In the genomic region with DNA sequence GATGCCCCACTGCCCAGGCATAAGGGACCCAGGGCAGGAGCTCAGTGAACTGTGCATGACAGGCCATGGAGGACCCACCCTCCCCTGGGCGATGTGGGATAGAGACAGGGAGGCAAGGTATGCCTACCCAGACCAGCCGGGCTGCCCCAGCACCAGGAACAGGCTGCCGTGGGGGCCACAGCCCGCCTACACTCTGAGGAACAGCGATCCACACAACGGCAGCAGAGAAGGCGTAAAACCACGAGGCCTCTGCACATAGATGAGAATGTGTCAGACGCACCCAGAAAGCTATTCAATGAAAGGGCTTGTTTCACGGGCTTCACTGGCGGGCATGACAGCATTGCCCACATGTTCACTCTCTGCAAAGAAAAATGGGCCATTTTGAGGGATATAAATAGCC, we compare ENCODE assay signal across 9 cellular contexts. TPM values are rescaled to one million over a fixed set of nuclear protein-coding genes. Genes with fewer than 3 reads are reported as not detected.
DNase-seq lines count a peak whose midpoint lies in the region; ATAC-seq and TF ChIP-seq lines count a peak whose summit lies in the region.
"Had no signal": no experiment of that assay in that cellular context is flagged by ENCODE, and none has a peak within 500 bp of the region (broad histone marks: within the 10 kb centered on the region; RNA-seq: fewer than 3 reads in every experiment).

No MANE protein-coding gene starts in this region.

- intact Hi-C loops in posterior vena cava (cut with DNase I) (no loop called here), esophagus muscularis mucosa (cut with DNase I) (loop anchor here (10.0 kb wide), 1 partner anchor 46 kb away; a partner anchor contains a TSS)

- WGBS in esophagus muscularis mucosa = 88% methylated on average over 11 of the region's 11 CpGs

- no peak for TF ChIP-seq CTCF in GM10266 (IDR thresholded peaks at IDR 0.05; ENCODE audit: control insufficient read depth, insufficient read depth, low read depth, missing control alignments)
- no peak for TF ChIP-seq CTCF in esophagus muscularis mucosa (IDR thresholded peaks at IDR 0.05)

- ATAC-seq in HG02678 (IDR thresholded peaks at IDR 0.05; ENCODE audit: unreplicated experiment) (no peak), GM21786 (IDR thresholded peaks at IDR 0.05; ENCODE audit: unreplicated experiment) (no peak)

- H3K4me3 ChIP-seq in esophagus muscularis mucosa = no peak overlapping the region

- DNase-seq in GM10266 (ENCODE audit: extremely low spot score) (peak; percentile 69), RPMI7951 (ENCODE audit: low read depth) (peak; percentile 23), posterior vena cava (ENCODE audit: low spot score) (peak; percentile 50), esophagus muscularis mucosa (ENCODE audit: extremely low spot score) (no peak), SIG-M5 (lab: John Stamatoyannopoulos, UW) (no peak)
- DNase-seq: NCI-H1930 had no signal

- H3K27me3 ChIP-seq in esophagus muscularis mucosa = no peaks in the 10 kb centered on the region

- no peak for TF ChIP-seq EP300 in esophagus muscularis mucosa (IDR thresholded peaks at IDR 0.05)

- H3K9me3 ChIP-seq in esophagus muscularis mucosa = no peaks in the 10 kb centered on the region

- H3K27ac ChIP-seq in angular gyrus (ENCODE audit: low read depth, low read length) (peak overlapping the region; percentile 96), esophagus muscularis mucosa (replicated peaks in 1 of 4) (no peak overlapping the region)

- H3K4me1 ChIP-seq in esophagus muscularis mucosa = peaks cover 4 to 20% (median 5%) of the 10 kb centered on the region in 4 donors

- H3K36me3 ChIP-seq in esophagus muscularis mucosa = no peaks in the 10 kb centered on the region

- TF ChIP-seq POLR2A in esophagus muscularis mucosa (IDR thresholded peaks at IDR 0.05; ENCODE audit: low read depth) = no peak

RNA-seq across cellular contexts. Expression of a gene that starts 49.5 kb away (rescaled TPM):
- total RNA-seq in RPMI7951 (2014; rRNA removed; shearing (Covaris generic)) = 0.12 and 0.29 TPM in 2 replicates
- total RNA-seq in posterior vena cava (10 to 100 TPM; 10.0 to 14.1 TPM), esophagus muscularis mucosa (10 to 100 TPM in 3 of 4 donors, 1 to 10 TPM in 1; 7.9 to 14.1 (median 10.6) TPM)

Comparison
In these comparisons a context has a peak if more than half of its experiments do, and no peak if none do; other contexts are left out.
1. DNase-seq: peak in GM10266 (single experiment), RPMI7951 (single experiment) and posterior vena cava (single experiment); none in esophagus muscularis mucosa (single experiment) and SIG-M5 (single experiment).